In genomic region chr3:196192036-196193001, GRCh38 we compare ENCODE assay signal across 9 cellular contexts. TPM values are rescaled to one million over a fixed set of nuclear protein-coding genes. Genes with fewer than 3 reads are reported as not detected.
A peak's percentile ranks its signal among the peaks of the same experiment; 100 is the strongest.
DNase-seq lines count a peak whose midpoint lies in the region; ATAC-seq, FAIRE-seq and TF ChIP-seq lines count a peak whose summit lies in the region.
"Had no signal": no experiment of that assay in that cellular context is flagged by ENCODE, and none has a peak within 500 bp of the region (broad histone marks: within the 10 kb centered on the region; RNA-seq: fewer than 3 reads in every experiment).

No MANE protein-coding gene starts in this region.

- DNase-seq in GM12891 (ENCODE audit: insufficient read length, low spot score) (no peak), UCSD-AML1 (lab: John Stamatoyannopoulos, UW; ENCODE audit: unreplicated experiment) (peak; percentile 68), spleen (peak; percentile 91), OCI-M2 (lab: John Stamatoyannopoulos, UW; ENCODE audit: unreplicated experiment) (no peak), DMS153 treated with DMSO at 0.1 percent for 48 hours (lab: John Stamatoyannopoulos, UW; ENCODE audit: unreplicated experiment) (no peak), smooth muscle cell (lab: John Stamatoyannopoulos, UW; ENCODE audit: unreplicated experiment) (no peak)

- TF ChIP-seq CTCF in spleen (IDR thresholded peaks at IDR 0.05 in 8 of 11, conservative IDR thresholded peaks at IDR 0.05 in 3 of 11) (peak in 2 of 11 experiments; percentile 23 to 29), smooth muscle cell (IDR thresholded peaks at IDR 0.05; ENCODE audit: borderline replicate concordance, insufficient read depth, poor library complexity, severe bottlenecking) (no peak)

- H4K20me1 ChIP-seq in smooth muscle cell (ENCODE audit: low read depth), result no peaks in the 10 kb centered on the region

- whole genome bisulfite sequencing in esophagus, 2 donors, result 49 to 50% methylated on average over 24 of the region's 24 CpGs
- 22 to 46% (median 30%) methylated on average over 24 of the region's 24 CpGs for WGBS in spleen, 5 donors
- WGBS in smooth muscle cell (ENCODE audit: low lambda C conversion rate), result 75% methylated on average over 24 of the region's 24 CpGs

- H3K36me3 ChIP-seq in esophagus (ENCODE audit: control insufficient read depth in 2 of 2, insufficient read depth in 2 of 2, low read length in 1 of 2) (no peaks in the 10 kb centered on the region), spleen (no peaks in the 10 kb centered on the region), smooth muscle cell (ENCODE audit: low read depth) (no peaks in the 10 kb centered on the region)

- peak; percentile 87 for FAIRE-seq in GM12891 (lab: Jason Lieb, UNC)

- no peak overlapping the region for H3K4me2 ChIP-seq in smooth muscle cell

- no peak overlapping the region for H3K4me3 ChIP-seq in esophagus (ENCODE audit: low read depth in 1 of 2, low read length in 2 of 2)
- H3K4me3 ChIP-seq in spleen, result peak overlapping the region in 1 of 8 donors; percentile 45
- H3K4me3 ChIP-seq in smooth muscle cell, result no peak overlapping the region

- peaks cover 2 to 11% of the 10 kb centered on the region in 2 donors for H3K4me1 ChIP-seq in esophagus (ENCODE audit: control insufficient read depth in 2 of 2, insufficient read depth in 2 of 2, low read length in 1 of 2)
- H3K4me1 ChIP-seq in spleen, result peaks cover 6 to 76% (median 42%) of the 10 kb centered on the region in 6 donors
- H3K4me1 ChIP-seq in smooth muscle cell (ENCODE audit: low read depth), result no peaks in the 10 kb centered on the region

- no peak overlapping the region for H2AFZ ChIP-seq in smooth muscle cell (ENCODE audit: low read depth)

- peak overlapping the region; percentile 19 to 84 for H3K27ac ChIP-seq in esophagus (ENCODE audit: low read depth in 2 of 2, low read length in 1 of 2)
- H3K27ac ChIP-seq in spleen, result peak overlapping the region; percentile 82 to 93 (median 89)
- H3K27ac ChIP-seq in smooth muscle cell (ENCODE audit: low read depth), result no peak overlapping the region

- H3K27me3 ChIP-seq in esophagus (ENCODE audit: control insufficient read depth in 1 of 2, insufficient read depth in 2 of 2, low read length in 2 of 2), result no peaks in the 10 kb centered on the region
- H3K27me3 ChIP-seq in spleen (replicated peaks in 1 of 7), result no peaks in the 10 kb centered on the region
- no peaks in the 10 kb centered on the region for H3K27me3 ChIP-seq in smooth muscle cell (ENCODE audit: low read depth)

- ATAC-seq in HG02642 (IDR thresholded peaks at IDR 0.05; ENCODE audit: poor library complexity, unreplicated experiment), result peak; percentile 39

- H3K9me3 ChIP-seq in esophagus (ENCODE audit: control insufficient read depth in 2 of 2, insufficient read depth in 1 of 2, low read depth in 1 of 2, low read length in 1 of 2), result no peaks in the 10 kb centered on the region
- no peaks in the 10 kb centered on the region for H3K9me3 ChIP-seq in spleen
- no peaks in the 10 kb centered on the region for H3K9me3 ChIP-seq in smooth muscle cell (replicated peaks; ENCODE audit: low read depth)

- no peak overlapping the region for H3K9ac ChIP-seq in smooth muscle cell (ENCODE audit: low read depth)

- H3K79me2 ChIP-seq in smooth muscle cell (ENCODE audit: low read depth), result no peaks in the 10 kb centered on the region

- TF ChIP-seq POLR2A in GM12891 (IDR thresholded peaks at IDR 0.05; ENCODE audit: low read depth, low read length) (peak; percentile 55; the same call in 1 of the 2 replicates), spleen (IDR thresholded peaks at IDR 0.05) (no peak)

- intact Hi-C loops in spleen (cut with DNase I; ENCODE audit: low total_unique reads), result no loop called here

- H3F3A ChIP-seq in smooth muscle cell (ENCODE audit: low read depth), result no peaks in the 10 kb centered on the region

TF ChIP-seq in GM12891, 5 proteins besides CTCF, POLR2A, EP300 and RAD21:
- TF ChIP-seq POU2F2 (IDR thresholded peaks at IDR 0.05; ENCODE audit: low read depth, low read length) (no peak), SPI1 (IDR thresholded peaks at IDR 0.05; ENCODE audit: low read depth, low read length) (no peak; the same call in 1 of the 2 replicates), TAF1 (IDR thresholded peaks at IDR 0.05; ENCODE audit: low read depth, low read length) (0 out of 2 replicates have a peak, but pooled peaks have one; percentile 26)

RNA-seq across cellular contexts. Expression of gene ZDHHC19, which starts 18.9 kb away (rescaled TPM):
- polyA plus RNA-seq in GM12891 (2012; ENCODE audit: low read depth, missing spikeins), result not detected
- under 1 TPM in 1 of 2 donors, not detected in 1; 0.09 TPM for polyA plus RNA-seq in esophagus
- total RNA-seq in spleen, result 10 to 100 TPM in 3 of 7 donors, 1 to 10 TPM in 3, under 1 TPM in 1; 0.79 to 44.6 (median 7.9) TPM
- polyA plus RNA-seq in spleen, result 10 to 100 TPM in 1 of 3 donors, 1 to 10 TPM in 2; 3.2 to 15.4 (median 6.2) TPM
- not detected in 2 replicates for total RNA-seq in smooth muscle cell
- polyA plus RNA-seq in smooth muscle cell, result 0.13 TPM in 1 of 2 replicates, not detected in the other
- total RNA-seq: dermis microvascular lymphatic vessel endothelial cell had no signal

RNA-seq across cellular contexts. Expression of gene SLC51A, which starts 24.0 kb away (rescaled TPM):
- polyA plus RNA-seq in GM12891 (2012; ENCODE audit: low read depth, missing spikeins), result 3.4 TPM
- polyA plus RNA-seq in esophagus (under 1 TPM; 0.21 to 0.69 TPM), spleen (1 to 10 TPM in 1 of 3 donors, under 1 TPM in 2; 0.30 to 1.1 (median 0.54) TPM), smooth muscle cell (1.8 and 6.5 TPM in 2 replicates)
- total RNA-seq in spleen (10 to 100 TPM in 1 of 7 donors, 1 to 10 TPM in 6; 2.0 to 14.6 (median 4.1) TPM), smooth muscle cell (not detected in 2 replicates)
- total RNA-seq: dermis microvascular lymphatic vessel endothelial cell had no signal

Comparison
In these comparisons a context has a peak if more than half of its experiments do, and no peak if none do; other contexts are left out.
1. DNase-seq: peak in UCSD-AML1 (single experiment) and spleen (single experiment); none in GM12891 (single experiment), OCI-M2 (single experiment), DMS153 treated with DMSO at 0.1 percent for 48 hours (single experiment) and smooth muscle cell (single experiment).